8 cellular contexts compared by ENCODE assay signal in the genomic region with DNA sequence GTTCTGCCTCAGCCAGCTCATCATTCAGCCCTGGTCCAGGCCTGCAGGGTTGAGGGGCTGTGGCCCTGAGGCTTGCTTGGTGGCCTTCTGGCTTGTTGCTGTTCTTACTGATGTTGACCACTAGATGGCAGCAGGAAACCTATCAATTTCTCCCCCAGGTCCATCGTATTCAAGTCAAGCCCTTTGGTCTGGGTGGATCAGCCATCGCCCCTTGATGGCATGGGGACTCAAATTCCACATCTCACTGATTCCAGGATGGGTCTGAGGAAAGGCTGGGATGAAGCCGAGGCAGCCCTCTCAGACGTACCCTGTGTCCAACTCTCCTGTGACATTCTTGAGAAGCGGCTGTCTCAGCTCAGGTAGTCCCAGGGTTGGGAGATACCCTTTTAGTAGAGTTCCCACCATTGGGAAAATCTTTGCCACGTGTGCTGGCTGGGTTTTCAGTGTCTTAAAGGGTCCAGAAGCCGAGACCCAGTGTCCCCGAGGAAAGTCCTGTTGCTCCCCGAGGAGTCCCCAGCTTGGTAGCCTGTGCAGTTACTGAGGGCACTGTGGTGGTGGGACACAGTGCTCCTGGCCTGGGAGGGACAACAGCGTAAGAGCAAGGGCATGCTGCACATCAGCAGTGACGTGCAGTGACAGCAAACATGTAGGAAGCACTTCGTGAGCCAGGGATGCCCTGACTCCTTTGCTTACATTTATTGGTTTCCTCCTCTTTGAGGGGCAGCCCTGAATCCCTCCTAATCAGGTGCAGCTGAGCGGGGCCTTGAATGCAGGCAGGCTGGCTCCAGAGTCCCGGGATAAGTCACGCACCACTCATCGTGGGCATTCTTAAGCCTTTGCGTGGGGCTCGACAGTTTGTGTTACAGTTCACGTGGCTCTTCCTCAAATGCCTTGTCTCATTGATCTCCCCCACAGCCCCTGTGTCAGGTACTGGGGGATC. TPM values are rescaled to one million over a fixed set of nuclear protein-coding genes. Genes with fewer than 3 reads are reported as not detected.
DNase-seq lines count a peak whose midpoint lies in the region; ATAC-seq, FAIRE-seq and TF ChIP-seq lines count a peak whose summit lies in the region.

No MANE protein-coding gene starts in this region.

- H3K27ac ChIP-seq in OCI-LY3 (ENCODE audit: low read length) (no peak overlapping the region), pancreas (no peak overlapping the region)

- no peaks in the 10 kb centered on the region for H3K9me3 ChIP-seq in OCI-LY3 (ENCODE audit: insufficient read depth, low read length)
- no peaks in the 10 kb centered on the region for H3K9me3 ChIP-seq in pancreas

- FAIRE-seq in pancreas (lab: Jason Lieb, UNC): peak; percentile 41

- ATAC-seq in pancreas: peak; percentile 60 to 87 (median 82)
- ATAC-seq in HG03159 (IDR thresholded peaks at IDR 0.05; ENCODE audit: unreplicated experiment): no peak
- no peak for ATAC-seq in HG03432 (IDR thresholded peaks at IDR 0.05; ENCODE audit: unreplicated experiment)

- intact Hi-C loops in pancreas (cut with DNase I): loop anchor here (2.0 to 10.0 kb wide), 3 partner anchors 137 to 139 kb away; no protein-coding TSS in a partner anchor

- WGBS in pancreas, 2 donors: 73 to 77% methylated on average over 19 of the region's 19 CpGs

- H2AFZ ChIP-seq in OCI-LY3 (ENCODE audit: low read depth, low read length): no peak overlapping the region

- H3K79me2 ChIP-seq in OCI-LY3 (ENCODE audit: low read length): no peaks in the 10 kb centered on the region

- no peaks in the 10 kb centered on the region for H3K36me3 ChIP-seq in OCI-LY3 (replicated peaks; ENCODE audit: low read depth, low read length)
- H3K36me3 ChIP-seq in pancreas: no peaks in the 10 kb centered on the region

- peaks cover 63% of the 10 kb centered on the region for H3K27me3 ChIP-seq in OCI-LY3 (ENCODE audit: low read depth, low read length)
- no peaks in the 10 kb centered on the region for H3K27me3 ChIP-seq in pancreas

- DNase-seq in DMS53 treated with DMSO at 0.1 percent for 48 hours (lab: John Stamatoyannopoulos, UW; ENCODE audit: unreplicated experiment) (peak; percentile 87), HuH-7.5 (ENCODE audit: low spot score) (peak; percentile 94), glomerular visceral epithelial cell (ENCODE audit: extremely low spot score) (peak; percentile 76), pancreas (peak in 2 of 6 donors; percentile 26 to 54)
- DNase-seq in activated effector memory CD4-positive, alpha-beta T cell treated with anti-CD3 and anti-CD28 coated beads, Interleukin-2, amount 50 U/mL, for 16 hours: peak; percentile 67

- TF ChIP-seq CTCF in OCI-LY3 (IDR thresholded peaks at IDR 0.05; ENCODE audit: low read depth, low read length) (peak; percentile 84), pancreas (IDR thresholded peaks at IDR 0.05) (peak; percentile 68 to 79 (median 72))

- H3K4me1 ChIP-seq in OCI-LY3 (ENCODE audit: low read length): no peaks in the 10 kb centered on the region; the same call in 1 of the 2 replicates
- no peaks in the 10 kb centered on the region for H3K4me1 ChIP-seq in pancreas

- H3K4me2 ChIP-seq in OCI-LY3 (ENCODE audit: low read length): no peak overlapping the region

- H3K4me3 ChIP-seq in OCI-LY3 (ENCODE audit: low read length) (no peak overlapping the region), pancreas (no peak overlapping the region)

- no peak overlapping the region for H3K9ac ChIP-seq in OCI-LY3 (ENCODE audit: low read length)

- no peaks in the 10 kb centered on the region for H4K20me1 ChIP-seq in OCI-LY3 (ENCODE audit: insufficient read depth, low read length)

RNA-seq across cellular contexts. Expression of a gene that starts 58.6 kb away (rescaled TPM):
- 10 to 100 TPM in 3 of 6 donors, 1 to 10 TPM in 3; 7.8 to 19.5 (median 10.4) TPM for total RNA-seq in pancreas
- polyA plus RNA-seq in pancreas: 10 to 100 TPM; 15.0 to 15.5 TPM

Comparison
In these comparisons a context has a peak if more than half of its experiments do, and no peak if none do; other contexts are left out.
1. ATAC-seq: peak in pancreas (4 of 4); none in HG03159 (single experiment) and HG03432 (single experiment).